In genomic region chr19:49489601-49490167, GRCh38 we compare ENCODE assay signal across 8 cellular contexts. TPM values are rescaled to one million over a fixed set of nuclear protein-coding genes. Genes with fewer than 3 reads are reported as not detected.
A peak's percentile ranks its signal among the peaks of the same experiment; 100 is the strongest.
DNase-seq lines count a peak whose midpoint lies in the region; ATAC-seq and TF ChIP-seq lines count a peak whose summit lies in the region.

No MANE protein-coding gene starts in this region.

- DNase-seq in MV-4-11 (lab: John Stamatoyannopoulos, UW) (peak; percentile 57), choroid plexus epithelial cell (ENCODE audit: low read depth) (no peak), aorta (no peak), NOMO-1 treated with dmso at 0.1 percent for 144 hours (lab: John Stamatoyannopoulos, UW; ENCODE audit: unreplicated experiment) (no peak), germinal center (ENCODE audit: low spot score) (no peak)

- H3K27ac ChIP-seq in aorta (ENCODE audit: low read depth in 1 of 2, low read length in 2 of 2): no peak overlapping the region

- TF ChIP-seq CTCF in choroid plexus epithelial cell (conservative IDR thresholded peaks at IDR 0.05; ENCODE audit: low read depth, low read length): peak; percentile 3

- H3K4me3 ChIP-seq in choroid plexus epithelial cell (ENCODE audit: low read depth, low read length) (peak overlapping the region; percentile 76), neuron (ENCODE audit: low read length) (peak overlapping the region; percentile 92), aorta (ENCODE audit: low read length in 2 of 2) (no peak overlapping the region)

- WGBS in aorta, 2 donors: 74 to 77% methylated on average over 15 of the region's 15 CpGs

- no peaks in the 10 kb centered on the region; the same call in 1 of the 2 replicates for H3K9me3 ChIP-seq in ES-I3 (ENCODE audit: control insufficient read depth, insufficient read depth, low read length)
- no peaks in the 10 kb centered on the region for H3K9me3 ChIP-seq in neuron (ENCODE audit: low read length)
- no peaks in the 10 kb centered on the region for H3K9me3 ChIP-seq in aorta (ENCODE audit: control insufficient read depth, low read length)

- H3K4me1 ChIP-seq in ES-I3 (ENCODE audit: insufficient read depth, low read length) (peaks cover 9% of the 10 kb centered on the region), neuron (ENCODE audit: insufficient read depth, low read length) (peaks cover 19% of the 10 kb centered on the region), aorta (ENCODE audit: control insufficient read depth in 1 of 2, insufficient read depth in 2 of 2, low read length in 2 of 2) (no peaks in the 10 kb centered on the region)

- H3K9ac ChIP-seq in ES-I3 (ENCODE audit: low read depth, low read length): peak overlapping the region; percentile 89; the same call in 1 of the 2 replicates

- H2AFZ ChIP-seq in neuron (ENCODE audit: low read depth, low read length): no peak overlapping the region

- intact Hi-C loops in aorta (cut with DNase I): loop anchor here in 1 of 2 donors (10.0 kb wide), 1 partner anchor 185 kb away; the partner anchor contains the start of gene PRMT1

- H3K27me3 ChIP-seq in neuron (ENCODE audit: insufficient read depth, low read length): no peaks in the 10 kb centered on the region
- no peaks in the 10 kb centered on the region for H3K27me3 ChIP-seq in aorta (ENCODE audit: control insufficient read depth in 1 of 2, insufficient read depth in 2 of 2, low read length in 1 of 2)

- H3K36me3 ChIP-seq in ES-I3 (ENCODE audit: insufficient read depth, low read length) (peaks cover 24% of the 10 kb centered on the region), neuron (ENCODE audit: insufficient read depth, low read length) (peaks cover 40% of the 10 kb centered on the region), aorta (ENCODE audit: control insufficient read depth in 1 of 2, insufficient read depth in 2 of 2, low read length in 1 of 2) (peaks cover 0 to 11% of the 10 kb centered on the region in 2 donors)

- ATAC-seq in aorta (ENCODE audit: low FRiP score) (no peak), GM21367 (IDR thresholded peaks at IDR 0.05; ENCODE audit: unreplicated experiment) (no peak)

RNA-seq across cellular contexts. Expression of gene RPL13A, which starts 2.3 kb away (rescaled TPM):
- 1,000 to 10,000 TPM; 1,716 to 1,917 TPM for total RNA-seq in aorta
- polyA plus RNA-seq in aorta: 1,000 to 10,000 TPM; 3,431 to 4,797 TPM

RNA-seq across cellular contexts. Expression of gene RPS11, which starts 6.5 kb away (rescaled TPM):
- 1,000 to 10,000 TPM; 1,366 to 1,509 TPM for total RNA-seq in aorta
- polyA plus RNA-seq in aorta: 1,000 to 10,000 TPM; 4,943 to 7,722 TPM

RNA-seq across cellular contexts. Expression of gene FLT3LG, which starts 15.7 kb away (rescaled TPM):
- 10 to 100 TPM in 1 of 2 donors, 1 to 10 TPM in 1; 6.3 to 17.6 TPM for total RNA-seq in aorta
- 10 to 100 TPM; 15.9 to 36.0 TPM for polyA plus RNA-seq in aorta

RNA-seq across cellular contexts. Expression of gene FCGRT, which starts 22.8 kb away (rescaled TPM):
- 100 to 1,000 TPM; 204 to 287 TPM for total RNA-seq in aorta
- polyA plus RNA-seq in aorta: 100 to 1,000 TPM; 146 to 162 TPM

RNA-seq across cellular contexts. Expression of gene ALDH16A1, which starts 36.7 kb away (rescaled TPM):
- 10 to 100 TPM; 17.1 to 23.7 TPM for total RNA-seq in aorta
- 10 to 100 TPM in 1 of 2 donors, 1 to 10 TPM in 1; 4.8 to 62.4 TPM for polyA plus RNA-seq in aorta

Comparison
In these comparisons a context has a peak if more than half of its experiments do, and no peak if none do; other contexts are left out.
1. H3K4me3 ChIP-seq: peak in choroid plexus epithelial cell (single experiment) and neuron (single experiment); none in aorta (0 of 2).